ENCODE assay signal across 8 cellular contexts in the genomic region with DNA sequence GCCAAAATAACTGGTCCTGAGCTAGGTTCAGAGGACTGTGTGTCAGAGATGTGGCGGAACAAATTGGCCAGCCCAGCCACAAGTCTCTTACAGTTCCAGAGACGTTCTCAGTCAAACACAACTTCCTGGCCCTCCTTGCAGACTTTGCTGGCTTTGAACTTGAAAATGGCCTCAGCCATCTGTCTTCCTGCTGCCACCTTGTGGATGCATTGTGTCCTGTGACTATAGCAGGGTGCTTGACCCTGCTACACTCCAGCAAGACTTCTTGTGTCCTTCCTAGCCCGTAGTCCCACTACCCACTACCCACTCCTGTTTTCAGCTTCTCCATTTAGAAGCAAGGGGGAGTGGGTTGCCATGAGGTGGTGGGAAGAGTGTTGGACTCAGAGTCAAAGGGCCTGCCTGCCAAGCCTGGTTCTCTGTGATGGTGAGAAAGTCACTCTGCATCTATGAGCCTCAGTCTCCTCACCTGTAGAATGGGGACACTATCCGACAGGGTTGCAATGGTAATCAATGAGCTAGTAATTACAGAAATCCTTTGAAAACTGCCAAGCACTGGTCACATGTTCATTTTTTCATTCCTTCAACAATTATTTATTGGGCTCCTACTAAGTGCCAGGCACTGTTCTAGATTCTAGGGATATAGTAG.
DNase-seq lines count a peak whose midpoint lies in the region; ATAC-seq and TF ChIP-seq lines count a peak whose summit lies in the region.

No MANE protein-coding gene starts in this region.

- TF ChIP-seq CTCF in activated CD8-positive, alpha-beta T cell treated with anti-CD3 and anti-CD28 coated beads for 36 hours (IDR thresholded peaks at IDR 0.05): no peak
- peak; percentile 37 for TF ChIP-seq CTCF in nephron progenitor cell (IDR thresholded peaks at IDR 0.05)

- H3K9me3 ChIP-seq in T-helper 17 cell (ENCODE audit: control insufficient read depth, low read length, poor library complexity, severe bottlenecking): no peaks in the 10 kb centered on the region

- DNase-seq in NCI-H82 (lab: John Stamatoyannopoulos, UW) (peak; percentile 72), NCI-H82 treated with DMSO at 0.1 percent for 48 hours (lab: John Stamatoyannopoulos, UW; ENCODE audit: unreplicated experiment) (no peak), HT1080 (ENCODE audit: low read depth) (peak; percentile 9), nephron progenitor cell (peak; percentile 27), T-helper 17 cell (no peak), NCI-H1436 treated with DMSO at 0.1 percent for 48 hours (lab: John Stamatoyannopoulos, UW) (no peak)
- peak; percentile 26 for DNase-seq in activated CD8-positive, alpha-beta T cell treated with anti-CD3 and anti-CD28 coated beads for 36 hours
- DNase-seq in activated CD4-positive, alpha-beta memory T cell treated with anti-CD3 and anti-CD28 coated beads for 36 hours: no peak

- no peak overlapping the region for H3K27ac Mint-ChIP-seq in activated CD8-positive, alpha-beta T cell treated with anti-CD3 and anti-CD28 coated beads for 36 hours
- H3K27ac Mint-ChIP-seq in nephron progenitor cell (no peak overlapping the region), T-helper 17 cell (no peak overlapping the region)
- H3K27ac Mint-ChIP-seq in activated CD4-positive, alpha-beta memory T cell treated with anti-CD3 and anti-CD28 coated beads for 36 hours: no peak overlapping the region

- no peak overlapping the region for H3K4me3 Mint-ChIP-seq in activated CD8-positive, alpha-beta T cell treated with anti-CD3 and anti-CD28 coated beads for 36 hours
- H3K4me3 Mint-ChIP-seq in nephron progenitor cell: no peak overlapping the region
- no peak overlapping the region for H3K4me3 Mint-ChIP-seq in T-helper 17 cell
- H3K4me3 Mint-ChIP-seq in activated CD4-positive, alpha-beta memory T cell treated with anti-CD3 and anti-CD28 coated beads for 36 hours: no peak overlapping the region

- peaks cover 17% of the 10 kb centered on the region for H3K9me3 Mint-ChIP-seq in activated CD8-positive, alpha-beta T cell treated with anti-CD3 and anti-CD28 coated beads for 36 hours
- peaks cover 13% of the 10 kb centered on the region for H3K9me3 Mint-ChIP-seq in nephron progenitor cell
- H3K9me3 Mint-ChIP-seq in activated CD4-positive, alpha-beta memory T cell treated with anti-CD3 and anti-CD28 coated beads for 36 hours: peaks cover 21% of the 10 kb centered on the region

- no peak for ATAC-seq in activated CD8-positive, alpha-beta T cell treated with anti-CD3 and anti-CD28 coated beads for 36 hours
- ATAC-seq in T-helper 17 cell: no peak

- intact Hi-C loops in activated CD8-positive, alpha-beta T cell treated with anti-CD3 and anti-CD28 coated beads for 36 hours (cut with micrococcal nuclease): no loop called here
- intact Hi-C loops in activated CD4-positive, alpha-beta memory T cell treated with anti-CD3 and anti-CD28 coated beads for 36 hours (cut with micrococcal nuclease): no loop called here

- H3K4me1 Mint-ChIP-seq in activated CD8-positive, alpha-beta T cell treated with anti-CD3 and anti-CD28 coated beads for 36 hours (ENCODE audit: low read depth): no peaks in the 10 kb centered on the region
- H3K4me1 Mint-ChIP-seq in nephron progenitor cell (no peaks in the 10 kb centered on the region), T-helper 17 cell (no peaks in the 10 kb centered on the region)
- no peaks in the 10 kb centered on the region for H3K4me1 Mint-ChIP-seq in activated CD4-positive, alpha-beta memory T cell treated with anti-CD3 and anti-CD28 coated beads for 36 hours (ENCODE audit: low read depth)

- CTCF ChIA-PET in activated CD8-positive, alpha-beta T cell treated with anti-CD3 and anti-CD28 coated beads for 36 hours (lab: Charles Lee): interaction anchor here (1.8 kb wide), 1 partner anchor 18 kb away, joined by 4 read pairs; no protein-coding TSS in a partner anchor
- CTCF ChIA-PET in activated CD4-positive, alpha-beta memory T cell treated with anti-CD3 and anti-CD28 coated beads for 36 hours (lab: Charles Lee): no interaction called here

- POLR2A ChIA-PET in activated CD8-positive, alpha-beta T cell treated with anti-CD3 and anti-CD28 coated beads for 36 hours (lab: Charles Lee): no interaction called here
- POLR2A ChIA-PET in activated CD4-positive, alpha-beta memory T cell treated with anti-CD3 and anti-CD28 coated beads for 36 hours (lab: Charles Lee): no interaction called here

- peaks cover 14% of the 10 kb centered on the region for H3K27me3 Mint-ChIP-seq in activated CD8-positive, alpha-beta T cell treated with anti-CD3 and anti-CD28 coated beads for 36 hours
- peaks cover 67% of the 10 kb centered on the region for H3K27me3 Mint-ChIP-seq in nephron progenitor cell (ENCODE audit: low read depth, poor library complexity)
- no peaks in the 10 kb centered on the region for H3K27me3 Mint-ChIP-seq in T-helper 17 cell
- peaks cover 6% of the 10 kb centered on the region for H3K27me3 Mint-ChIP-seq in activated CD4-positive, alpha-beta memory T cell treated with anti-CD3 and anti-CD28 coated beads for 36 hours

- no peaks in the 10 kb centered on the region for H3K36me3 Mint-ChIP-seq in activated CD8-positive, alpha-beta T cell treated with anti-CD3 and anti-CD28 coated beads for 36 hours (ENCODE audit: low read depth)
- no peaks in the 10 kb centered on the region for H3K36me3 Mint-ChIP-seq in nephron progenitor cell (ENCODE audit: low read depth)
- no peaks in the 10 kb centered on the region for H3K36me3 Mint-ChIP-seq in T-helper 17 cell (ENCODE audit: low read depth)
- no peaks in the 10 kb centered on the region for H3K36me3 Mint-ChIP-seq in activated CD4-positive, alpha-beta memory T cell treated with anti-CD3 and anti-CD28 coated beads for 36 hours

Comparison
In these comparisons a context has a peak if more than half of its experiments do, and no peak if none do; other contexts are left out.
1. DNase-seq: peak in NCI-H82 (single experiment), HT1080 (single experiment), activated CD8-positive, alpha-beta T cell treated with anti-CD3 and anti-CD28 coated beads for 36 hours (single experiment) and nephron progenitor cell (single experiment); none in NCI-H82 treated with DMSO at 0.1 percent for 48 hours (single experiment), T-helper 17 cell (0 of 3), activated CD4-positive, alpha-beta memory T cell treated with anti-CD3 and anti-CD28 coated beads for 36 hours (single experiment) and NCI-H1436 treated with DMSO at 0.1 percent for 48 hours (single experiment).